Comparison of ENCODE assay signal across 16 cellular contexts in the genomic region with DNA sequence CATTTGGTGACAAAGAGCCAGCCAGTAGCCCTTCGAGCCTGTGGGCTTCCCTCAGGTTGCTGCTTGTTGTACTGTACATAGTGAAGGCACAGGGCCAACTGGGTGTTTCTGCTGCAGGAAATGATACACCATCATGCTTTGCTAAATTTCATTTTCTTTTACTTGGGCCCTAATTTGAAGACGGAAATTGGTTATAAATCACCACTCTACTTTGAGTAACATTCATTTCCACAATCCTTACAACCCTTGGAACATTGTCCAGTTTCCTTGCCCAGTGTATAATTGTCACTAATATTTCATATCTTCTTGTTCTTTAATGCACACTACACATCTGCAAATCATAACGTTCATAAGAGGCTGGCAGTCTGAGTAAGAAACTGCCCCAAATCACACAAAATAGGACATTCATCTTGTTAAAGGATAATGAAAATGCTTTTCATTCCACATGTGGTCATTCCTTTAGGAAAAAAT. TPM values are rescaled to one million over a fixed set of nuclear protein-coding genes. Genes with fewer than 3 reads are reported as not detected.
DNase-seq lines count a peak whose midpoint lies in the region; ATAC-seq, FAIRE-seq and TF ChIP-seq lines count a peak whose summit lies in the region.
"Had no signal": no experiment of that assay in that cellular context is flagged by ENCODE, and none has a peak within 500 bp of the region (broad histone marks: within the 10 kb centered on the region; RNA-seq: fewer than 3 reads in every experiment).

No MANE protein-coding gene starts in this region.

- H3K27me3 Mint-ChIP-seq in activated naive CD8-positive, alpha-beta T cell treated with anti-CD3 and anti-CD28 coated beads, Interleukin-2, amount 50 U/mL, for 24 hours: peaks cover 12% of the 10 kb centered on the region

- peaks cover 7% of the 10 kb centered on the region for H3K4me1 ChIP-seq in A549

- H3K9me3 Mint-ChIP-seq in activated naive CD8-positive, alpha-beta T cell treated with anti-CD3 and anti-CD28 coated beads, Interleukin-2, amount 50 U/mL, for 24 hours: no peaks in the 10 kb centered on the region
- H3K9me3 Mint-ChIP-seq: activated CD4-positive, alpha-beta T cell treated with anti-CD3 and anti-CD28 coated beads, Interleukin-2, amount 10 ng/mL, durations not matched to agents 7 days and 5 days; activated T-cell treated with anti-CD3 and anti-CD28 coated beads, Interleukin-2, amount 50 U/mL, for 24 hours had no signal

- TF ChIP-seq EP300 in A549 (IDR thresholded peaks at IDR 0.05): no peak

- peaks cover 4% of the 10 kb centered on the region for H3K4me1 Mint-ChIP-seq in activated naive CD8-positive, alpha-beta T cell treated with anti-CD3 and anti-CD28 coated beads, Interleukin-2, amount 50 U/mL, for 24 hours
- H3K4me1 Mint-ChIP-seq: activated CD4-positive, alpha-beta T cell treated with anti-CD3 and anti-CD28 coated beads, Interleukin-2, amount 10 ng/mL, durations not matched to agents 7 days and 5 days had no signal

- no peak for TF ChIP-seq RAD21 in A549 (conservative IDR thresholded peaks at IDR 0.05 in 1 of 2, IDR thresholded peaks at IDR 0.05 in 1 of 2)

- no peak overlapping the region for H3K4me2 ChIP-seq in A549

- TF ChIP-seq CTCF in A549 (IDR thresholded peaks at IDR 0.05): no peak
- TF ChIP-seq CTCF in fibroblast of the aortic adventitia (IDR thresholded peaks at IDR 0.05; ENCODE audit: insufficient read depth, low read length): no peak

- POLR2A ChIA-PET in A549 (lab: Yijun Ruan, JAX): no interaction called here

- FAIRE-seq in A549 (lab: Jason Lieb, UNC): peak; percentile 56
- FAIRE-seq: GM19239, H1 had no signal

- H3K27ac ChIP-seq in A549: no peak overlapping the region
- H3K27ac ChIP-seq: coronary artery had no signal

- CTCF ChIA-PET in A549 (lab: Yijun Ruan, JAX): interaction anchor here (1.0 to 1.4 kb wide), 3 partner anchors 676 to 799 kb away, joined by 3 read pairs; no protein-coding TSS in a partner anchor

- ATAC-seq in A549 (no peak), SK-N-SH treated with all-trans-retinoic acid at 6 μM for 48 hours (peak; percentile 73)
- ATAC-seq in activated naive CD8-positive, alpha-beta T cell treated with anti-CD3 and anti-CD28 coated beads, Interleukin-2, amount 50 U/mL, for 24 hours: no peak

- H3K4me3 Mint-ChIP-seq in activated naive CD8-positive, alpha-beta T cell treated with anti-CD3 and anti-CD28 coated beads, Interleukin-2, amount 50 U/mL, for 24 hours: no peak overlapping the region
- H3K4me3 Mint-ChIP-seq: activated CD4-positive, alpha-beta T cell treated with anti-CD3 and anti-CD28 coated beads, Interleukin-2, amount 10 ng/mL, durations not matched to agents 7 days and 5 days; activated T-cell treated with anti-CD3 and anti-CD28 coated beads, Interleukin-2, amount 50 U/mL, for 24 hours had no signal

- 84% methylated on average over 3 of the region's 3 CpGs for WGBS in A549 (ENCODE audit: missing lambda C conversion rate)

- no peak for TF ChIP-seq POLR2A in A549 (IDR thresholded peaks at IDR 0.05; ENCODE audit: low read length)

- no peak for DNase-seq in A549 (ENCODE audit: low read depth in 1 of 2, low spot score in 1 of 2)
- DNase-seq in GM04503 (ENCODE audit: low read depth): peak; percentile 75
- peak; percentile 72 for DNase-seq in fibroblast of the aortic adventitia (ENCODE audit: low read depth)
- no peak for DNase-seq in effector CD8-positive, alpha-beta T cell (lab: John Stamatoyannopoulos, UW)
- no peak for DNase-seq in activated naive CD8-positive, alpha-beta T cell treated with anti-CD3 and anti-CD28 coated beads, Interleukin-2, amount 50 U/mL, for 24 hours
- no peak for DNase-seq in stimulated activated CD4-positive, alpha-beta T cell treated with anti-CD3 and anti-CD28 coated beads, Interleukin-15, amount 100 ng/mL, for 24 hours
- DNase-seq in middle frontal gyrus (ENCODE audit: extremely low spot score, low spot score): no peak
- DNase-seq: activated CD4-positive, alpha-beta T cell treated with anti-CD3 and anti-CD28 coated beads, Interleukin-2, amount 10 ng/mL, durations not matched to agents 7 days and 5 days; activated T-cell treated with anti-CD3 and anti-CD28 coated beads, Interleukin-2, amount 50 U/mL, for 24 hours; DMS53; NCI-H1105 treated with DMSO at 0.1 percent for 48 hours; T-helper 2 cell had no signal

- no peaks in the 10 kb centered on the region for H3K9me3 ChIP-seq in A549

- H3K4me3 ChIP-seq in A549 (no peak overlapping the region), fibroblast of the aortic adventitia (ENCODE audit: low read depth, low read length) (no peak overlapping the region)
- H3K4me3 ChIP-seq: coronary artery had no signal

- no peaks in the 10 kb centered on the region for H3K36me3 Mint-ChIP-seq in activated naive CD8-positive, alpha-beta T cell treated with anti-CD3 and anti-CD28 coated beads, Interleukin-2, amount 50 U/mL, for 24 hours (ENCODE audit: low read depth)

- H3K27ac Mint-ChIP-seq in activated naive CD8-positive, alpha-beta T cell treated with anti-CD3 and anti-CD28 coated beads, Interleukin-2, amount 50 U/mL, for 24 hours: no peak overlapping the region
- H3K27ac Mint-ChIP-seq: activated CD4-positive, alpha-beta T cell treated with anti-CD3 and anti-CD28 coated beads, Interleukin-2, amount 10 ng/mL, durations not matched to agents 7 days and 5 days; activated T-cell treated with anti-CD3 and anti-CD28 coated beads, Interleukin-2, amount 50 U/mL, for 24 hours had no signal

TF ChIP-seq in A549, 52 proteins besides CTCF, POLR2A, EP300 and RAD21 (continues in another document):
- TF ChIP-seq MAFK (IDR thresholded peaks at IDR 0.05; ENCODE audit: partially characterized antibody) (no peak), ZNF302 (CRISPR knock-in tag; IDR thresholded peaks at IDR 0.05) (no peak), HOXB5 (CRISPR knock-in tag; IDR thresholded peaks at IDR 0.05) (no peak), FOSB (CRISPR knock-in tag; IDR thresholded peaks at IDR 0.05) (no peak)
- TF ChIP-seq, protein P1, sequence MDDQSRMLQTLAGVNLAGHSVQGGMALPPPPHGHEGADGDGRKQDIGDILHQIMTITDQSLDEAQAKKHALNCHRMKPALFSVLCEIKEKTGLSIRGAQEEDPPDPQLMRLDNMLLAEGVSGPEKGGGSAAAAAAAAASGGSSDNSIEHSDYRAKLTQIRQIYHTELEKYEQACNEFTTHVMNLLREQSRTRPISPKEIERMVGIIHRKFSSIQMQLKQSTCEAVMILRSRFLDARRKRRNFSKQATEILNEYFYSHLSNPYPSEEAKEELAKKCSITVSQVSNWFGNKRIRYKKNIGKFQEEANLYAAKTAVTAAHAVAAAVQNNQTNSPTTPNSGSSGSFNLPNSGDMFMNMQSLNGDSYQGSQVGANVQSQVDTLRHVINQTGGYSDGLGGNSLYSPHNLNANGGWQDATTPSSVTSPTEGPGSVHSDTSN (IDR thresholded peaks at IDR 0.05): no peak
- TF ChIP-seq, protein P2, sequence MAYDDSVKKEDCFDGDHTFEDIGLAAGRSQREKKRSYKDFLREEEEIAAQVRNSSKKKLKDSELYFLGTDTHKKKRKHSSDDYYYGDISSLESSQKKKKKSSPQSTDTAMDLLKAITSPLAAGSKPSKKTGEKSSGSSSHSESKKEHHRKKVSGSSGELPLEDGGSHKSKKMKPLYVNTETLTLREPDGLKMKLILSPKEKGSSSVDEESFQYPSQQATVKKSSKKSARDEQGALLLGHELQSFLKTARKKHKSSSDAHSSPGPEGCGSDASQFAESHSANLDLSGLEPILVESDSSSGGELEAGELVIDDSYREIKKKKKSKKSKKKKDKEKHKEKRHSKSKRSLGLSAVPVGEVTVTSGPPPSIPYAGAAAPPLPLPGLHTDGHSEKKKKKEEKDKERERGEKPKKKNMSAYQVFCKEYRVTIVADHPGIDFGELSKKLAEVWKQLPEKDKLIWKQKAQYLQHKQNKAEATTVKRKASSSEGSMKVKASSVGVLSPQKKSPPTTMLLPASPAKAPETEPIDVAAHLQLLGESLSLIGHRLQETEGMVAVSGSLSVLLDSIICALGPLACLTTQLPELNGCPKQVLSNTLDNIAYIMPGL (CRISPR knock-in tag; IDR thresholded peaks at IDR 0.05; ENCODE audit: borderline replicate concordance): no peak

TF ChIP-seq in SK-N-SH treated with all-trans-retinoic acid at 6 μM for 48 hours, 23 proteins besides CTCF, POLR2A, EP300 and RAD21 (continues in another document):
- no peak for TF ChIP-seq CSDC2 (CRISPR knock-in tag; IDR thresholded peaks at IDR 0.05)
- TF ChIP-seq ISL1 (CRISPR knock-in tag; IDR thresholded peaks at IDR 0.05): peak; percentile 93
- TF ChIP-seq RARB (CRISPR knock-in tag; IDR thresholded peaks at IDR 0.05): peak; percentile 95
- TF ChIP-seq, protein P3, sequence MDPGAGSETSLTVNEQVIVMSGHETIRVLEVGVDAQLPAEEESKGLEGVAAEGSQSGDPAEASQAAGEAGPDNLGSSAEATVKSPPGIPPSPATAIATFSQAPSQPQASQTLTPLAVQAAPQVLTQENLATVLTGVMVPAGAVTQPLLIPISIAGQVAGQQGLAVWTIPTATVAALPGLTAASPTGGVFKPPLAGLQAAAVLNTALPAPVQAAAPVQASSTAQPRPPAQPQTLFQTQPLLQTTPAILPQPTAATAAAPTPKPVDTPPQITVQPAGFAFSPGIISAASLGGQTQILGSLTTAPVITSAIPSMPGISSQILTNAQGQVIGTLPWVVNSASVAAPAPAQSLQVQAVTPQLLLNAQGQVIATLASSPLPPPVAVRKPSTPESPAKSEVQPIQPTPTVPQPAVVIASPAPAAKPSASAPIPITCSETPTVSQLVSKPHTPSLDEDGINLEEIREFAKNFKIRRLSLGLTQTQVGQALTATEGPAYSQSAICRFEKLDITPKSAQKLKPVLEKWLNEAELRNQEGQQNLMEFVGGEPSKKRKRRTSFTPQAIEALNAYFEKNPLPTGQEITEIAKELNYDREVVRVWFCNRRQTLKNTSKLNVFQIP (CRISPR knock-in tag; IDR thresholded peaks at IDR 0.05; ENCODE audit: borderline replicate concordance, low read depth): peak; percentile 88; the same call in 1 of the 2 replicates
- TF ChIP-seq, protein P4, sequence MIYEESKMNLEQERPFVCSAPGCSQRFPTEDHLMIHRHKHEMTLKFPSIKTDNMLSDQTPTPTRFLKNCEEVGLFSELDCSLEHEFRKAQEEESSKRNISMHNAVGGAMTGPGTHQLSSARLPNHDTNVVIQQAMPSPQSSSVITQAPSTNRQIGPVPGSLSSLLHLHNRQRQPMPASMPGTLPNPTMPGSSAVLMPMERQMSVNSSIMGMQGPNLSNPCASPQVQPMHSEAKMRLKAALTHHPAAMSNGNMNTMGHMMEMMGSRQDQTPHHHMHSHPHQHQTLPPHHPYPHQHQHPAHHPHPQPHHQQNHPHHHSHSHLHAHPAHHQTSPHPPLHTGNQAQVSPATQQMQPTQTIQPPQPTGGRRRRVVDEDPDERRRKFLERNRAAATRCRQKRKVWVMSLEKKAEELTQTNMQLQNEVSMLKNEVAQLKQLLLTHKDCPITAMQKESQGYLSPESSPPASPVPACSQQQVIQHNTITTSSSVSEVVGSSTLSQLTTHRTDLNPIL (CRISPR knock-in tag; IDR thresholded peaks at IDR 0.05; ENCODE audit: low read depth): peak; percentile 47; the same call in 1 of the 2 replicates

RNA-seq across cellular contexts. Expression of a gene that starts 30.2 kb away (rescaled TPM):
- polyA plus RNA-seq in A549 (2011; rRNA removed) (41.5 and 46.1 TPM in 2 replicates), A549 (2017; fragmentation: RNase III; extraction: RNeasy Plus Mini Kit Qiagen cat#74134 plus additional on column Dnase treatment) (24.6 to 27.6 TPM (median 25.2 TPM) in 3 replicates)
- polyA plus RNA-seq in A549 (2012; cell fraction: cytosol; rRNA removed): 19.8 and 22.2 TPM in 2 replicates
- 9.1 and 10.6 TPM in 2 replicates for polyA plus RNA-seq in A549 (2012; cell fraction: nucleus; rRNA removed)
- 44.2 and 50.1 TPM in 2 replicates for polyA minus RNA-seq in A549 (2011; rRNA and poly(A)+ RNA removed)
- total RNA-seq in fibroblast of the aortic adventitia (ENCODE audit: low replicate concordance): 36.8 and 55.1 TPM in 2 replicates
- total RNA-seq: activated CD4-positive, alpha-beta T cell treated with anti-CD3 and anti-CD28 coated beads, Interleukin-2, amount 10 ng/mL, durations not matched to agents 7 days and 5 days had no signal

Comparison
In these comparisons a context has a peak if more than half of its experiments do, and no peak if none do; other contexts are left out.
1. DNase-seq: peak in GM04503 (single experiment) and fibroblast of the aortic adventitia (single experiment); none in A549 (0 of 2), effector CD8-positive, alpha-beta T cell (single experiment), activated naive CD8-positive, alpha-beta T cell treated with anti-CD3 and anti-CD28 coated beads, Interleukin-2, amount 50 U/mL, for 24 hours (single experiment), stimulated activated CD4-positive, alpha-beta T cell treated with anti-CD3 and anti-CD28 coated beads, Interleukin-15, amount 100 ng/mL, for 24 hours (single experiment) and middle frontal gyrus (single experiment).